Comparison of ENCODE assay signal across 8 cellular contexts in genomic region chr5:8864053-8864452, GRCh38.
DNase-seq lines count a peak whose midpoint lies in the region; ATAC-seq, FAIRE-seq and TF ChIP-seq lines count a peak whose summit lies in the region.

No MANE protein-coding gene starts in this region.

- no peak overlapping the region for H3K23ac ChIP-seq in H1 (ENCODE audit: insufficient read length)

- H3K56ac ChIP-seq in H1 (replicated peaks; ENCODE audit: insufficient read length, low read depth, low read length) = no peak overlapping the region

- H3K36me3 Mint-ChIP-seq in activated CD8-positive, alpha-beta T cell treated with anti-CD3 and anti-CD28 coated beads for 36 hours (ENCODE audit: low read depth) = no peaks in the 10 kb centered on the region
- no peaks in the 10 kb centered on the region for H3K36me3 Mint-ChIP-seq in activated CD8-positive, alpha-beta T cell treated with anti-CD3 and anti-CD28 coated beads, Interleukin-2, amount 10 ng/mL, durations not matched to agents 7 days and 5 days (ENCODE audit: low read depth)

- no peak overlapping the region for H3K4me2 ChIP-seq in H1 (ENCODE audit: insufficient read depth in 1 of 2, low read depth in 2 of 2, low read length in 2 of 2)
- no peak overlapping the region for H3K4me2 ChIP-seq in smooth muscle cell

- CTCF ChIA-PET in activated CD8-positive, alpha-beta T cell treated with anti-CD3 and anti-CD28 coated beads for 36 hours (lab: Charles Lee) = no interaction called here
- CTCF ChIA-PET in activated CD8-positive, alpha-beta T cell treated with anti-CD3 and anti-CD28 coated beads, Interleukin-2, amount 10 ng/mL, durations not matched to agents 7 days and 5 days (lab: Charles Lee) = no interaction called here
- CTCF ChIA-PET in H1 (lab: Charles Lee; ENCODE audit: partially characterized antibody) = interaction anchor here (0.6 to 2.5 kb wide), 10 partner anchors 13 to 343 kb away, joined by 3 to 10 read pairs (median 4); no protein-coding TSS in a partner anchor

- no peak overlapping the region for H3K27ac ChIP-seq in H1 (ENCODE audit: low read depth, low read length)
- no peak overlapping the region for H3K27ac ChIP-seq in smooth muscle cell (ENCODE audit: low read depth)

- peak; percentile 2 for DNase-seq in activated CD8-positive, alpha-beta T cell treated with anti-CD3 and anti-CD28 coated beads for 36 hours
- DNase-seq in activated CD8-positive, alpha-beta T cell treated with anti-CD3 and anti-CD28 coated beads, Interleukin-2, amount 10 ng/mL, durations not matched to agents 7 days and 5 days = no peak
- DNase-seq in NB4 (ENCODE audit: low read depth) (peak; percentile 56), H1 (ENCODE audit: low read depth in 1 of 2, low spot score in 2 of 2) (peak; percentile 43 to 64), smooth muscle cell (lab: John Stamatoyannopoulos, UW; ENCODE audit: unreplicated experiment) (no peak), superior temporal gyrus (ENCODE audit: extremely low spot score) (no peak)
- no peak for DNase-seq in stimulated activated CD4-positive, alpha-beta T cell treated with anti-CD3 and anti-CD28 coated beads, Interleukin-2, amount 100 ng/mL, for 24 hours

- no peak overlapping the region for H2BK12ac ChIP-seq in H1 (ENCODE audit: low read depth, low read length)

- intact Hi-C loops in activated CD8-positive, alpha-beta T cell treated with anti-CD3 and anti-CD28 coated beads for 36 hours (cut with micrococcal nuclease) = no loop called here

- H2AFZ ChIP-seq in H1 (ENCODE audit: low read length) (peak overlapping the region; percentile 63), smooth muscle cell (ENCODE audit: low read depth) (no peak overlapping the region)

- peak; percentile 87 for FAIRE-seq in H1 (lab: Jason Lieb, UNC)

- ATAC-seq in activated CD8-positive, alpha-beta T cell treated with anti-CD3 and anti-CD28 coated beads for 36 hours = no peak
- no peak for ATAC-seq in activated CD8-positive, alpha-beta T cell treated with anti-CD3 and anti-CD28 coated beads, Interleukin-2, amount 10 ng/mL, durations not matched to agents 7 days and 5 days
- no peak for ATAC-seq in HG03139 (IDR thresholded peaks at IDR 0.05; ENCODE audit: unreplicated experiment)

- POLR2A ChIA-PET in activated CD8-positive, alpha-beta T cell treated with anti-CD3 and anti-CD28 coated beads for 36 hours (lab: Charles Lee) = no interaction called here
- POLR2A ChIA-PET in activated CD8-positive, alpha-beta T cell treated with anti-CD3 and anti-CD28 coated beads, Interleukin-2, amount 10 ng/mL, durations not matched to agents 7 days and 5 days (lab: Charles Lee) = no interaction called here
- POLR2A ChIA-PET in H1 (lab: Charles Lee; ENCODE audit: partially characterized antibody) = no interaction called here

- no peak overlapping the region for H2BK120ac ChIP-seq in H1 (replicated peaks; ENCODE audit: low read depth, low read length)

- no peaks in the 10 kb centered on the region for H4K20me1 ChIP-seq in H1 (replicated peaks in 1 of 2; ENCODE audit: control insufficient read depth in 1 of 2, insufficient read depth in 2 of 2, low read length in 2 of 2)
- H4K20me1 ChIP-seq in smooth muscle cell (ENCODE audit: low read depth) = no peaks in the 10 kb centered on the region

- no peak overlapping the region for H3K4ac ChIP-seq in H1 (replicated peaks; ENCODE audit: insufficient read length, low read depth, low read length)

- no peak for TF ChIP-seq EP300 in H1 (IDR thresholded peaks at IDR 0.05; ENCODE audit: borderline replicate concordance in 1 of 2, low read depth in 2 of 2, low read length in 2 of 2)

- no peak overlapping the region for H2BK15ac ChIP-seq in H1 (ENCODE audit: low read length)

- H3K79me2 ChIP-seq in H1 (ENCODE audit: control insufficient read depth in 1 of 2, insufficient read depth in 2 of 2, low read length in 2 of 2) = no peaks in the 10 kb centered on the region
- no peaks in the 10 kb centered on the region for H3K79me2 ChIP-seq in smooth muscle cell (ENCODE audit: low read depth)

- TF ChIP-seq CTCF in activated CD8-positive, alpha-beta T cell treated with anti-CD3 and anti-CD28 coated beads for 36 hours (IDR thresholded peaks at IDR 0.05) = no peak
- TF ChIP-seq CTCF in NB4 (IDR thresholded peaks at IDR 0.05; ENCODE audit: low read depth, low read length) = peak; percentile 63
- peak; percentile 72 to 88 (median 79) for TF ChIP-seq CTCF in H1 (IDR thresholded peaks at IDR 0.05; ENCODE audit: control extremely low read depth in 1 of 3, insufficient read depth in 1 of 3, low read depth in 1 of 3, low read length in 3 of 3)
- TF ChIP-seq CTCF in smooth muscle cell (IDR thresholded peaks at IDR 0.05; ENCODE audit: borderline replicate concordance, insufficient read depth, poor library complexity, severe bottlenecking) = peak; percentile 27

- no peaks in the 10 kb centered on the region for H3K4me1 Mint-ChIP-seq in activated CD8-positive, alpha-beta T cell treated with anti-CD3 and anti-CD28 coated beads for 36 hours (ENCODE audit: low read depth)
- H3K4me1 Mint-ChIP-seq in activated CD8-positive, alpha-beta T cell treated with anti-CD3 and anti-CD28 coated beads, Interleukin-2, amount 10 ng/mL, durations not matched to agents 7 days and 5 days (ENCODE audit: low read depth) = no peaks in the 10 kb centered on the region

- peak; percentile 66 to 76 for TF ChIP-seq RAD21 in H1 (IDR thresholded peaks at IDR 0.05 in 1 of 2, conservative IDR thresholded peaks at IDR 0.05 in 1 of 2; ENCODE audit: low read depth in 2 of 2, low read length in 2 of 2)

- H3K14ac ChIP-seq in H1 (ENCODE audit: insufficient read length) = no peak overlapping the region

- H3K27me3 ChIP-seq in H1 (replicated peaks in 1 of 4; ENCODE audit: control insufficient read depth in 3 of 4, extremely low read depth in 1 of 4, insufficient read depth in 3 of 4, low read length in 3 of 4) (no peaks in the 10 kb centered on the region), smooth muscle cell (ENCODE audit: low read depth) (no peaks in the 10 kb centered on the region)

- H3K27ac Mint-ChIP-seq in activated CD8-positive, alpha-beta T cell treated with anti-CD3 and anti-CD28 coated beads for 36 hours = no peak overlapping the region
- no peak overlapping the region for H3K27ac Mint-ChIP-seq in activated CD8-positive, alpha-beta T cell treated with anti-CD3 and anti-CD28 coated beads, Interleukin-2, amount 10 ng/mL, durations not matched to agents 7 days and 5 days

- no peak overlapping the region for H4K91ac ChIP-seq in H1 (replicated peaks; ENCODE audit: insufficient read length, low read length)

- 60% methylated on average over 4 of the region's 4 CpGs; no CpG with 5 or more reads in 1 of the 2 experiments for WGBS in H1 (ENCODE audit: extremely low coverage in 1 of 2, insufficient coverage in 1 of 2, insufficient read length in 1 of 2, insufficient replicate concordance in 2 of 2, low coverage in 1 of 2, low lambda C conversion rate in 2 of 2, missing lambda C conversion rate in 1 of 2), 2 experiments
- WGBS in smooth muscle cell (ENCODE audit: low lambda C conversion rate) = 44% methylated on average over 4 of the region's 4 CpGs

- no peak overlapping the region for H4K5ac ChIP-seq in H1 (ENCODE audit: insufficient read length, low read depth, low read length)

- H3K18ac ChIP-seq in H1 (ENCODE audit: extremely low read depth, low read length) = no peak overlapping the region

- H3K9me3 Mint-ChIP-seq in activated CD8-positive, alpha-beta T cell treated with anti-CD3 and anti-CD28 coated beads for 36 hours = peaks cover 3% of the 10 kb centered on the region
- no peaks in the 10 kb centered on the region for H3K9me3 Mint-ChIP-seq in activated CD8-positive, alpha-beta T cell treated with anti-CD3 and anti-CD28 coated beads, Interleukin-2, amount 10 ng/mL, durations not matched to agents 7 days and 5 days (ENCODE audit: insufficient read depth)

- H3K4me3 Mint-ChIP-seq in activated CD8-positive, alpha-beta T cell treated with anti-CD3 and anti-CD28 coated beads for 36 hours = no peak overlapping the region
- H3K4me3 Mint-ChIP-seq in activated CD8-positive, alpha-beta T cell treated with anti-CD3 and anti-CD28 coated beads, Interleukin-2, amount 10 ng/mL, durations not matched to agents 7 days and 5 days = no peak overlapping the region

- H3K4me1 ChIP-seq in H1 (replicated peaks in 1 of 4; ENCODE audit: control insufficient read depth in 3 of 4, insufficient read depth in 4 of 4, low read length in 3 of 4) (no peaks in the 10 kb centered on the region), smooth muscle cell (ENCODE audit: low read depth) (no peaks in the 10 kb centered on the region)

- no peak overlapping the region for H3K4me3 ChIP-seq in NB4 (ENCODE audit: low read depth, low read length)
- H3K4me3 ChIP-seq in H1 (ENCODE audit: extremely low read depth in 1 of 4, insufficient read depth in 2 of 4, low read depth in 3 of 4, low read length in 4 of 4) = no peak overlapping the region
- H3K4me3 ChIP-seq in smooth muscle cell = no peak overlapping the region

- H2BK5ac ChIP-seq in H1 (ENCODE audit: low read depth, low read length) = no peak overlapping the region

- H3F3A ChIP-seq in smooth muscle cell (ENCODE audit: low read depth) = no peaks in the 10 kb centered on the region

- no peaks in the 10 kb centered on the region for H3K36me3 ChIP-seq in H1 (ENCODE audit: control insufficient read depth in 2 of 4, insufficient read depth in 4 of 4, low read length in 3 of 4)
- no peaks in the 10 kb centered on the region for H3K36me3 ChIP-seq in smooth muscle cell (ENCODE audit: low read depth)

- no peak overlapping the region for H2AK5ac ChIP-seq in H1 (ENCODE audit: low read depth, low read length)

- no peaks in the 10 kb centered on the region for H3K79me1 ChIP-seq in H1 (ENCODE audit: low read depth, low read length)

- TF ChIP-seq POLR2A in NB4 (IDR thresholded peaks at IDR 0.05; ENCODE audit: extremely low read depth, insufficient read length) (no peak), H1 (IDR thresholded peaks at IDR 0.05; ENCODE audit: control extremely low read depth in 1 of 2, low read depth in 2 of 2, low read length in 2 of 2) (no peak)

- H3K9me3 ChIP-seq in H1 (ENCODE audit: insufficient read depth in 2 of 2, low read depth in 1 of 2, low read length in 1 of 2) = no peaks in the 10 kb centered on the region
- no peaks in the 10 kb centered on the region for H3K9me3 ChIP-seq in smooth muscle cell (replicated peaks; ENCODE audit: low read depth)

- no peak overlapping the region for H2BK20ac ChIP-seq in H1 (ENCODE audit: low read length)

- no peaks in the 10 kb centered on the region for H3K27me3 Mint-ChIP-seq in activated CD8-positive, alpha-beta T cell treated with anti-CD3 and anti-CD28 coated beads for 36 hours
- H3K27me3 Mint-ChIP-seq in activated CD8-positive, alpha-beta T cell treated with anti-CD3 and anti-CD28 coated beads, Interleukin-2, amount 10 ng/mL, durations not matched to agents 7 days and 5 days (ENCODE audit: low read depth) = no peaks in the 10 kb centered on the region

- H3K23me2 ChIP-seq in H1 (ENCODE audit: low read depth, low read length) = no peaks in the 10 kb centered on the region

- H3K9ac ChIP-seq in H1 (replicated peaks in 1 of 4; ENCODE audit: extremely low read depth in 1 of 4, low read depth in 3 of 4, low read length in 3 of 4) = no peak overlapping the region
- H3K9ac ChIP-seq in smooth muscle cell (ENCODE audit: low read depth) = no peak overlapping the region

- H4K8ac ChIP-seq in H1 (ENCODE audit: extremely low read depth, insufficient read depth, low read length) = no peak overlapping the region

TF ChIP-seq in H1, 55 proteins besides CTCF, POLR2A, EP300 and RAD21 (continues in another document):
- no peak for TF ChIP-seq POLR2AphosphoS5 (IDR thresholded peaks at IDR 0.05; ENCODE audit: low read depth, low read length)

Comparison
In these comparisons a context has a peak if more than half of its experiments do, and no peak if none do; other contexts are left out.
1. DNase-seq: peak in activated CD8-positive, alpha-beta T cell treated with anti-CD3 and anti-CD28 coated beads for 36 hours (single experiment), NB4 (single experiment) and H1 (2 of 2); none in activated CD8-positive, alpha-beta T cell treated with anti-CD3 and anti-CD28 coated beads, Interleukin-2, amount 10 ng/mL, durations not matched to agents 7 days and 5 days (single experiment), smooth muscle cell (single experiment), stimulated activated CD4-positive, alpha-beta T cell treated with anti-CD3 and anti-CD28 coated beads, Interleukin-2, amount 100 ng/mL, for 24 hours (0 of 2) and superior temporal gyrus (single experiment).